Comparison of ENCODE assay signal across 1 cellular context in the genomic region with DNA sequence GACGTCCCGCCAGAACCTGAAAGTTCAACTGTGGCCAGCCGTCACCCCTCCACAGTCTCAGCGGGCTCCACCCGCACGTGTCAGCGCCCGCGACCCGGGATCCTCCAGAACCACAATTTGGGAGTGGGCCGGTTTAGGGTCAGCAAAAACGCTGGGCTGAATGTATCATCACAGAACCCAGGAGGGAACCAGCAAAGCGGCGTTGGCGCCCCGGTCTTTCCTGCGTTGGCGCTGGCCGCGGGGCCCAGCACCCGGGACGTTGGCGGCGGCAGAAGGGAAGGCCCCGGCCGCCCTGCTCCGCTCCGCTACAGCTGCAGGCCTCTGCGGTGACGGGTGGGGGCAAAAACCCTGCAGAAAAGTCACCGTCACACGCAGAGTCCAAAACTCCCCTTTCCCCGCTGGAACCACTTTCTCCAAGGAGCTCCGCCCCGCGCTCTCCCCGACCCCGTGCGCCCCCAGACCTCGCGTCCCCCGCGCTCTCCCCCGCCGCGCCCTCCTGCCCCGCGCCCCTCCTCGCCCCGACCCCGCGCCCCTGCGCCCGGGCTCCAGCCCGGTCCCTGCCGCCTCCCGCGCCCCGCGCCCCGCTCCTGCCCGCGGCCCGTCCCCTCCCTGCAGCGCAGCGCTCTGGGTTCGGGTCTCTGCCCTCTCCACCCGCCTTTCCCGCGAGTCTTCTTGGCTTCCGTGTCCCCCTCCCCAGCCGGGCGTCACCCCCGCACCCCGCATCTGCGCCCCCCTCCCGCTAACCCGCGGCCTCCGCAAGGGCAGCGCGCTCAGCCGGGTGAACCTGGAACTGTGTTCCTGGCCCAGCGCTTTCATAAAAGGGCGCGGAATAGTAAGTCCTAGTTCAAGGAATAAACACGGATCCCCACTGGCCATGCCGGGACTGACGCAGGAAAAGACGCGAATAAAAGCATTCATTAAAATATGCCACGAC.
TF ChIP-seq lines count a peak whose summit lies in the region.

No MANE protein-coding gene starts in this region.

TF ChIP-seq in GM23338, 12 proteins besides CTCF, POLR2A, EP300 and RAD21 (continued from another document):
- TF ChIP-seq, protein P1, sequence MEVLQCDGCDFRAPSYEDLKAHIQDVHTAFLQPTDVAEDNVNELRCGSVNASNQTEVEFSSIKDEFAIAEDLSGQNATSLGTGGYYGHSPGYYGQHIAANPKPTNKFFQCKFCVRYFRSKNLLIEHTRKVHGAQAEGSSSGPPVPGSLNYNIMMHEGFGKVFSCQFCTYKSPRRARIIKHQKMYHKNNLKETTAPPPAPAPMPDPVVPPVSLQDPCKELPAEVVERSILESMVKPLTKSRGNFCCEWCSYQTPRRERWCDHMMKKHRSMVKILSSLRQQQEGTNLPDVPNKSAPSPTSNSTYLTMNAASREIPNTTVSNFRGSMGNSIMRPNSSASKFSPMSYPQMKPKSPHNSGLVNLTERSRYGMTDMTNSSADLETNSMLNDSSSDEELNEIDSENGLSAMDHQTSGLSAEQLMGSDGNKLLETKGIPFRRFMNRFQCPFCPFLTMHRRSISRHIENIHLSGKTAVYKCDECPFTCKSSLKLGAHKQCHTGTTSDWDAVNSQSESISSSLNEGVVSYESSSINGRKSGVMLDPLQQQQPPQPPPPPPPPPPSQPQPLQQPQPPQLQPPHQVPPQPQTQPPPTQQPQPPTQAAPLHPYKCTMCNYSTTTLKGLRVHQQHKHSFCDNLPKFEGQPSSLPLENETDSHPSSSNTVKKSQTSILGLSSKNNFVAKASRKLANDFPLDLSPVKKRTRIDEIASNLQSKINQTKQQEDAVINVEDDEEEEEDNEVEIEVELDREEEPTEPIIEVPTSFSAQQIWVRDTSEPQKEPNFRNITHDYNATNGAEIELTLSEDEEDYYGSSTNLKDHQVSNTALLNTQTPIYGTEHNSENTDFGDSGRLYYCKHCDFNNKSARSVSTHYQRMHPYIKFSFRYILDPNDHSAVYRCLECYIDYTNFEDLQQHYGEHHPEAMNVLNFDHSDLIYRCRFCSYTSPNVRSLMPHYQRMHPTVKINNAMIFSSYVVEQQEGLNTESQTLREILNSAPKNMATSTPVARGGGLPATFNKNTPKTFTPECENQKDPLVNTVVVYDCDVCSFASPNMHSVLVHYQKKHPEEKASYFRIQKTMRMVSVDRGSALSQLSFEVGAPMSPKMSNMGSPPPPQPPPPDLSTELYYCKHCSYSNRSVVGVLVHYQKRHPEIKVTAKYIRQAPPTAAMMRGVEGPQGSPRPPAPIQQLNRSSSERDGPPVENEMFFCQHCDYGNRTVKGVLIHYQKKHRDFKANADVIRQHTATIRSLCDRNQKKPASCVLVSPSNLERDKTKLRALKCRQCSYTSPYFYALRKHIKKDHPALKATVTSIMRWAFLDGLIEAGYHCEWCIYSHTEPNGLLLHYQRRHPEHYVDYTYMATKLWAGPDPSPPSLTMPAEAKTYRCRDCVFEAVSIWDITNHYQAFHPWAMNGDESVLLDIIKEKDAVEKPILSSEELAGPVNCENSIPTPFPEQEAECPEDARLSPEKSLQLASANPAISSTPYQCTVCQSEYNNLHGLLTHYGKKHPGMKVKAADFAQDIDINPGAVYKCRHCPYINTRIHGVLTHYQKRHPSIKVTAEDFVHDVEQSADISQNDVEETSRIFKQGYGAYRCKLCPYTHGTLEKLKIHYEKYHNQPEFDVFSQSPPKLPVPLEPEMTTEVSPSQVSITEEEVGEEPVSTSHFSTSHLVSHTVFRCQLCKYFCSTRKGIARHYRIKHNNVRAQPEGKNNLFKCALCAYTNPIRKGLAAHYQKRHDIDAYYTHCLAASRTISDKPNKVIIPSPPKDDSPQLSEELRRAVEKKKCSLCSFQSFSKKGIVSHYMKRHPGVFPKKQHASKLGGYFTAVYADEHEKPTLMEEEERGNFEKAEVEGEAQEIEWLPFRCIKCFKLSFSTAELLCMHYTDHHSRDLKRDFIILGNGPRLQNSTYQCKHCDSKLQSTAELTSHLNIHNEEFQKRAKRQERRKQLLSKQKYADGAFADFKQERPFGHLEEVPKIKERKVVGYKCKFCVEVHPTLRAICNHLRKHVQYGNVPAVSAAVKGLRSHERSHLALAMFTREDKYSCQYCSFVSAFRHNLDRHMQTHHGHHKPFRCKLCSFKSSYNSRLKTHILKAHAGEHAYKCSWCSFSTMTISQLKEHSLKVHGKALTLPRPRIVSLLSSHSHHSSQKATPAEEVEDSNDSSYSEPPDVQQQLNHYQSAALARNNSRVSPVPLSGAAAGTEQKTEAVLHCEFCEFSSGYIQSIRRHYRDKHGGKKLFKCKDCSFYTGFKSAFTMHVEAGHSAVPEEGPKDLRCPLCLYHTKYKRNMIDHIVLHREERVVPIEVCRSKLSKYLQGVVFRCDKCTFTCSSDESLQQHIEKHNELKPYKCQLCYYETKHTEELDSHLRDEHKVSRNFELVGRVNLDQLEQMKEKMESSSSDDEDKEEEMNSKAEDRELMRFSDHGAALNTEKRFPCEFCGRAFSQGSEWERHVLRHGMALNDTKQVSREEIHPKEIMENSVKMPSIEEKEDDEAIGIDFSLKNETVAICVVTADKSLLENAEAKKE (CRISPR knock-in tag; IDR thresholded peaks at IDR 0.05) = no peak
- no peak for TF ChIP-seq CREB1 (CRISPR knock-in tag; IDR thresholded peaks at IDR 0.05; ENCODE audit: low read depth)
- TF ChIP-seq NANOG (IDR thresholded peaks at IDR 0.05; ENCODE audit: borderline replicate concordance) = no peak
